Comparison of ENCODE assay signal across 1 cellular context in the genomic region with DNA sequence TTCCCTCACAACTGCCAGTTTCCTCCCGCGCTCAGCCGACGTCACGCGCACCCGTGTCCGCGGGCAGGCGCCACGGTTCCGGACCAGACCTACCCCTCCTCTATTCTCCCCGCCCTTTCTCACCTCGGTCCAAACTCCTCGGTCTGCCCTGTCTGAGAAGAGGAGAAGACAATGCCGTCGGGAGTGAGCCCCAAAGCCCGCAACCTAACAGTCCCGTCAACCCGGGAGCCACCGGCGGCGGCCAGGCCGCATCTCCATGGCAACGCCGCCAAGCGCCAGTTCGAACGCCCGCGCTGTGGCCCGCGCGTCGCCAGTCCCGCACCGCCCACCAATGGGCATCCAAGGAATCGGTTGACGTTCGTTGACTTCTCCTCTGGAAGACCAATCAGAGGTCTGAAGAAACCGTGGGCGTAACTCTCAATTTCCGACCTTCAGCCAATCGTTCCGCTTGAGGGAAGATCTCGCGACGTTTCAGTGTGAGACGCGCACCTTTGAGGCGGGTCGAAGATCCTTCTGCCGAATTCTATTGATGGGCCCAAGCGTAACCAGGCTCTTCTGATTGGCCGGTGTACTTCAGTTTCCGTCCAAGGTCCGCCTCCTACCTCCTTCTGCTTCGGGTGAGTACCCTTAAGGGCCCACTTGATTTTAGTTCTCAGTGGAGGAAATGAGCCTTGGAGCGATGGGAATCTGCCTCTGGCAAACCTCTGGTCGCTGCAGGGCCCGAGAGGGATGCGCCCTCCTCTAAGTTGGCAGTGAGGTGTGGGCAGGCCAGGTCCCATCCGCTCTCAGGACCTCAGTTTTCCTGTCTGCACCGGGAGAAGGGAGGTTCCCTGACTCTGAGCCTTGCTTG.
TF ChIP-seq lines count a peak whose summit lies in the region.

A gene with protein sequence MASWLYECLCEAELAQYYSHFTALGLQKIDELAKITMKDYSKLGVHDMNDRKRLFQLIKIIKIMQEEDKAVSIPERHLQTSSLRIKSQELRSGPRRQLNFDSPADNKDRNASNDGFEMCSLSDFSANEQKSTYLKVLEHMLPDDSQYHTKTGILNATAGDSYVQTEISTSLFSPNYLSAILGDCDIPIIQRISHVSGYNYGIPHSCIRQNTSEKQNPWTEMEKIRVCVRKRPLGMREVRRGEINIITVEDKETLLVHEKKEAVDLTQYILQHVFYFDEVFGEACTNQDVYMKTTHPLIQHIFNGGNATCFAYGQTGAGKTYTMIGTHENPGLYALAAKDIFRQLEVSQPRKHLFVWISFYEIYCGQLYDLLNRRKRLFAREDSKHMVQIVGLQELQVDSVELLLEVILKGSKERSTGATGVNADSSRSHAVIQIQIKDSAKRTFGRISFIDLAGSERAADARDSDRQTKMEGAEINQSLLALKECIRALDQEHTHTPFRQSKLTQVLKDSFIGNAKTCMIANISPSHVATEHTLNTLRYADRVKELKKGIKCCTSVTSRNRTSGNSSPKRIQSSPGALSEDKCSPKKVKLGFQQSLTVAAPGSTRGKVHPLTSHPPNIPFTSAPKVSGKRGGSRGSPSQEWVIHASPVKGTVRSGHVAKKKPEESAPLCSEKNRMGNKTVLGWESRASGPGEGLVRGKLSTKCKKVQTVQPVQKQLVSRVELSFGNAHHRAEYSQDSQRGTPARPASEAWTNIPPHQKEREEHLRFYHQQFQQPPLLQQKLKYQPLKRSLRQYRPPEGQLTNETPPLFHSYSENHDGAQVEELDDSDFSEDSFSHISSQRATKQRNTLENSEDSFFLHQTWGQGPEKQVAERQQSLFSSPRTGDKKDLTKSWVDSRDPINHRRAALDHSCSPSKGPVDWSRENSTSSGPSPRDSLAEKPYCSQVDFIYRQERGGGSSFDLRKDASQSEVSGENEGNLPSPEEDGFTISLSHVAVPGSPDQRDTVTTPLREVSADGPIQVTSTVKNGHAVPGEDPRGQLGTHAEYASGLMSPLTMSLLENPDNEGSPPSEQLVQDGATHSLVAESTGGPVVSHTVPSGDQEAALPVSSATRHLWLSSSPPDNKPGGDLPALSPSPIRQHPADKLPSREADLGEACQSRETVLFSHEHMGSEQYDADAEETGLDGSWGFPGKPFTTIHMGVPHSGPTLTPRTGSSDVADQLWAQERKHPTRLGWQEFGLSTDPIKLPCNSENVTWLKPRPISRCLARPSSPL (N-terminal part only) (minus strand): TSS at position 286 of the 850 bp plus-strand sequence. CDS start 17,922 bp downstream, outside the sequence.
NUDT2 (plus strand) TSS at position 587 of the 850 bp plus-strand sequence. CDS start 9,471 bp downstream, outside the sequence.

TF ChIP-seq in K562, 482 proteins besides CTCF, POLR2A, EP300 and RAD21 (continued from another document and continues in another):
- TF ChIP-seq CSDE1 (IDR thresholded peaks at IDR 0.05) (peak in 1 of 2 experiments; percentile 85; a peak in 2 of 4 replicates), E2F3 (CRISPR knock-in tag; IDR thresholded peaks at IDR 0.05) (peak; percentile 68; the same call in 1 of the 2 replicates), ZNF232 (CRISPR knock-in tag; IDR thresholded peaks at IDR 0.05) (peak; percentile 56; the same call in 1 of the 2 replicates), ZNF764 (CRISPR knock-in tag; IDR thresholded peaks at IDR 0.05; ENCODE audit: low read depth) (no peak), NR3C1 (CRISPR knock-in tag; IDR thresholded peaks at IDR 0.05) (peak; percentile 71; the same call in 1 of the 2 replicates), ATF3 (IDR thresholded peaks at IDR 0.05) (no peak), ATF3 (CRISPR knock-in tag; conservative IDR thresholded peaks at IDR 0.05) (0 out of 2 replicates have a peak, but pooled peaks have one; percentile 14), HDAC1 (IDR thresholded peaks at IDR 0.05) (peak in 1 of 2 experiments; percentile 98; a peak in 2 of 4 replicates), EGR1 (conservative IDR thresholded peaks at IDR 0.05) (peak; percentile 88), MTA1 (IDR thresholded peaks at IDR 0.05; ENCODE audit: borderline replicate concordance) (peak; percentile 43; the same call in 1 of the 2 replicates), NFYB (IDR thresholded peaks at IDR 0.05; ENCODE audit: extremely low read depth, insufficient read length) (peak; percentile 97), ZBTB2 (IDR thresholded peaks at IDR 0.05) (peak; percentile 56; the same call in 1 of the 2 replicates), GABPA (tag; conservative IDR thresholded peaks at IDR 0.05; ENCODE audit: low read depth) (peak; percentile 55), SP2 (IDR thresholded peaks at IDR 0.05; ENCODE audit: extremely low read depth, low read depth, low read length, poor library complexity, severe bottlenecking) (peak; percentile 39), SUPT5H (IDR thresholded peaks at IDR 0.05) (peak; percentile 85), CXXC5 (CRISPR knock-in tag; IDR thresholded peaks at IDR 0.05) (peak; percentile 91), CBX1 (IDR thresholded peaks at IDR 0.05; ENCODE audit: low read depth) (0 out of 2 replicates have a peak, but pooled peaks have one; percentile 42), SMAD4 (CRISPR knock-in tag; conservative IDR thresholded peaks at IDR 0.05) (0 out of 2 replicates have a peak, but pooled peaks have one; percentile 22), SRSF1 (IDR thresholded peaks at IDR 0.05; ENCODE audit: low read depth, low read length) (no peak), ILF3 (IDR thresholded peaks at IDR 0.05; ENCODE audit: borderline replicate concordance) (no peak), ARHGAP35 (IDR thresholded peaks at IDR 0.05; ENCODE audit: partially characterized antibody) (peak; percentile 67), WHSC1 (IDR thresholded peaks at IDR 0.05; ENCODE audit: low read length) (no peak), MAX (CRISPR knock-in tag; IDR thresholded peaks at IDR 0.05) (peak; percentile 74), ZFPM2 (CRISPR knock-in tag; IDR thresholded peaks at IDR 0.05) (no peak), RB1 (IDR thresholded peaks at IDR 0.05; ENCODE audit: low read depth) (peak; percentile 71; the same call in 1 of the 2 replicates), SIN3A (IDR thresholded peaks at IDR 0.05; ENCODE audit: borderline replicate concordance in 2 of 2, control insufficient read depth in 1 of 2, low read depth in 2 of 2, low read length in 2 of 2) (peak in 1 of 2 experiments; percentile 80; a peak in 2 of 4 replicates), ZNF224 (CRISPR knock-in tag; IDR thresholded peaks at IDR 0.05) (no peak), ATF7 (IDR thresholded peaks at IDR 0.05) (peak; percentile 59), BHLHE40 (IDR thresholded peaks at IDR 0.05; ENCODE audit: low read length) (peak; percentile 44; the same call in 1 of the 2 replicates), ZNF395 (CRISPR knock-in tag; IDR thresholded peaks at IDR 0.05) (peak; percentile 83), RAD51 (IDR thresholded peaks at IDR 0.05; ENCODE audit: borderline replicate concordance, low read depth) (0 out of 2 replicates have a peak, but pooled peaks have one; percentile 13)
- TF ChIP-seq, protein P1, sequence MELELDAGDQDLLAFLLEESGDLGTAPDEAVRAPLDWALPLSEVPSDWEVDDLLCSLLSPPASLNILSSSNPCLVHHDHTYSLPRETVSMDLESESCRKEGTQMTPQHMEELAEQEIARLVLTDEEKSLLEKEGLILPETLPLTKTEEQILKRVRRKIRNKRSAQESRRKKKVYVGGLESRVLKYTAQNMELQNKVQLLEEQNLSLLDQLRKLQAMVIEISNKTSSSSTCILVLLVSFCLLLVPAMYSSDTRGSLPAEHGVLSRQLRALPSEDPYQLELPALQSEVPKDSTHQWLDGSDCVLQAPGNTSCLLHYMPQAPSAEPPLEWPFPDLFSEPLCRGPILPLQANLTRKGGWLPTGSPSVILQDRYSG (tag; conservative IDR thresholded peaks at IDR 0.05; ENCODE audit: low read depth) = no peak
- TF ChIP-seq, protein P2, sequence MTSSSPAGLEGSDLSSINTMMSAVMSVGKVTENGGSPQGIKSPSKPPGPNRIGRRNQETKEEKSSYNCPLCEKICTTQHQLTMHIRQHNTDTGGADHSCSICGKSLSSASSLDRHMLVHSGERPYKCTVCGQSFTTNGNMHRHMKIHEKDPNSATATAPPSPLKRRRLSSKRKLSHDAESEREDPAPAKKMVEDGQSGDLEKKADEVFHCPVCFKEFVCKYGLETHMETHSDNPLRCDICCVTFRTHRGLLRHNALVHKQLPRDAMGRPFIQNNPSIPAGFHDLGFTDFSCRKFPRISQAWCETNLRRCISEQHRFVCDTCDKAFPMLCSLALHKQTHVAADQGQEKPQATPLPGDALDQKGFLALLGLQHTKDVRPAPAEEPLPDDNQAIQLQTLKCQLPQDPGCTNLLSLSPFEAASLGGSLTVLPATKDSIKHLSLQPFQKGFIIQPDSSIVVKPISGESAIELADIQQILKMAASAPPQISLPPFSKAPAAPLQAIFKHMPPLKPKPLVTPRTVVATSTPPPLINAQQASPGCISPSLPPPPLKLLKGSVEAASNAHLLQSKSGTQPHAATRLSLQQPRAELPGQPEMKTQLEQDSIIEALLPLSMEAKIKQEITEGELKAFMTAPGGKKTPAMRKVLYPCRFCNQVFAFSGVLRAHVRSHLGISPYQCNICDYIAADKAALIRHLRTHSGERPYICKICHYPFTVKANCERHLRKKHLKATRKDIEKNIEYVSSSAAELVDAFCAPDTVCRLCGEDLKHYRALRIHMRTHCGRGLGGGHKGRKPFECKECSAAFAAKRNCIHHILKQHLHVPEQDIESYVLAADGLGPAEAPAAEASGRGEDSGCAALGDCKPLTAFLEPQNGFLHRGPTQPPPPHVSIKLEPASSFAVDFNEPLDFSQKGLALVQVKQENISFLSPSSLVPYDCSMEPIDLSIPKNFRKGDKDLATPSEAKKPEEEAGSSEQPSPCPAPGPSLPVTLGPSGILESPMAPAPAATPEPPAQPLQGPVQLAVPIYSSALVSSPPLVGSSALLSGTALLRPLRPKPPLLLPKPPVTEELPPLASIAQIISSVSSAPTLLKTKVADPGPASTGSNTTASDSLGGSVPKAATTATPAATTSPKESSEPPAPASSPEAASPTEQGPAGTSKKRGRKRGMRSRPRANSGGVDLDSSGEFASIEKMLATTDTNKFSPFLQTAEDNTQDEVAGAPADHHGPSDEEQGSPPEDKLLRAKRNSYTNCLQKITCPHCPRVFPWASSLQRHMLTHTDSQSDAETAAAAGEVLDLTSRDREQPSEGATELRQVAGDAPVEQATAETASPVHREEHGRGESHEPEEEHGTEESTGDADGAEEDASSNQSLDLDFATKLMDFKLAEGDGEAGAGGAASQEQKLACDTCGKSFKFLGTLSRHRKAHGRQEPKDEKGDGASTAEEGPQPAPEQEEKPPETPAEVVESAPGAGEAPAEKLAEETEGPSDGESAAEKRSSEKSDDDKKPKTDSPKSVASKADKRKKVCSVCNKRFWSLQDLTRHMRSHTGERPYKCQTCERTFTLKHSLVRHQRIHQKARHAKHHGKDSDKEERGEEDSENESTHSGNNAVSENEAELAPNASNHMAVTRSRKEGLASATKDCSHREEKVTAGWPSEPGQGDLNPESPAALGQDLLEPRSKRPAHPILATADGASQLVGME (CRISPR knock-in tag; IDR thresholded peaks at IDR 0.05) = no peak
- TF ChIP-seq, protein P3, sequence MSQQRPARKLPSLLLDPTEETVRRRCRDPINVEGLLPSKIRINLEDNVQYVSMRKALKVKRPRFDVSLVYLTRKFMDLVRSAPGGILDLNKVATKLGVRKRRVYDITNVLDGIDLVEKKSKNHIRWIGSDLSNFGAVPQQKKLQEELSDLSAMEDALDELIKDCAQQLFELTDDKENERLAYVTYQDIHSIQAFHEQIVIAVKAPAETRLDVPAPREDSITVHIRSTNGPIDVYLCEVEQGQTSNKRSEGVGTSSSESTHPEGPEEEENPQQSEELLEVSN (IDR thresholded peaks at IDR 0.05; ENCODE audit: borderline replicate concordance in 1 of 2, extremely low read depth in 1 of 2, insufficient read depth in 1 of 2, insufficient read length in 1 of 2, low read depth in 1 of 2, low read length in 1 of 2, poor library complexity in 1 of 2, severe bottlenecking in 1 of 2) = peak; percentile 74 to 90
